Comparison of ENCODE assay signal across 18 cellular contexts in the genomic region with DNA sequence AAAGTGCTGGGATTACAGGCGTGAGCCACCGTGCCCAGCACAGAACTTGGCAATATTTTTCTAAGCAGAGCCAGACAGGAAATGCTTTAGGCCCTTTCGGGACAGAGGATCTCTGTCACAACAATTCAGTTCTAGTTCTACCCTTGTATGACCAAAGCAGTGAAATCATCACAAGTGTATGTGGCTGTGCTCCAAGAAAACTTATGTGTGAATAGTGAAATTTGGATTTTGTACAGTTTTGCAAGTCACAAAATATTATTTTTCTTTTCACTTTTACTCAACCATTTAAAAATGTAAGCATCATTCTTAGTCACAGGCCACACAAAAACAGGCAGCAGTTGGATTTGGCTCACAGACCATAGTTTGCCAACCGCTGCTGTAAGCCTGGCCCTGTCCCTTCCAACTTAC. TPM values are rescaled to one million over a fixed set of nuclear protein-coding genes. Genes with fewer than 3 reads are reported as not detected.
A peak's percentile ranks its signal among the peaks of the same experiment; 100 is the strongest.
DNase-seq lines count a peak whose midpoint lies in the region; ATAC-seq and TF ChIP-seq lines count a peak whose summit lies in the region.
"Had no signal": no experiment of that assay in that cellular context is flagged by ENCODE, and none has a peak within 500 bp of the region (broad histone marks: within the 10 kb centered on the region; RNA-seq: fewer than 3 reads in every experiment).

No MANE protein-coding gene starts in this region.

- peaks cover 0 to 6% (median 0%) of the 10 kb centered on the region in 9 donors for H3K27me3 ChIP-seq in heart left ventricle
- H3K27me3 ChIP-seq: upper lobe of left lung had no signal

- intact Hi-C loops in Right ventricle myocardium inferior (cut with DNase I) (no loop called here), heart left ventricle (cut with DNase I) (no loop called here)
- intact Hi-C loops in activated T-helper 1 cell treated with anti-CD3 and anti-CD28 coated beads, Interleukin-12 subunit alpha, Interleukin-12 subunit beta, Interleukin-2, Interleukin-4 antibody, amounts not matched to agents 30 ng/mL and 10 ng/mL and 1 ng/mL, durations not matched to agents 14 hours and 24 hours and 36 hours (cut with micrococcal nuclease) = no loop called here

- H3K36me3 ChIP-seq in heart left ventricle = no peaks in the 10 kb centered on the region
- H3K36me3 ChIP-seq: upper lobe of left lung had no signal

- no peak for ATAC-seq in Right ventricle myocardium inferior
- no peak for ATAC-seq in heart left ventricle
- ATAC-seq in activated CD4-positive, CD25-positive, alpha-beta regulatory T cell treated with anti-CD3 and anti-CD28 coated beads, Interleukin-2, amount 50 U/mL, for 24 hours = no peak
- ATAC-seq in HG03521 (IDR thresholded peaks at IDR 0.05; ENCODE audit: unreplicated experiment) = no peak

- H3K9me3 ChIP-seq in heart left ventricle = peaks cover 0 to 8% (median 0%) of the 10 kb centered on the region in 12 donors
- H3K9me3 ChIP-seq: upper lobe of left lung had no signal

- no peaks in the 10 kb centered on the region for H3K36me3 Mint-ChIP-seq in activated T-helper 1 cell treated with anti-CD3 and anti-CD28 coated beads, Interleukin-12 subunit alpha, Interleukin-12 subunit beta, Interleukin-2, Interleukin-4 antibody, amounts not matched to agents 30 ng/mL and 10 ng/mL and 1 ng/mL, durations not matched to agents 14 hours and 24 hours and 36 hours (ENCODE audit: low read depth)
- H3K36me3 Mint-ChIP-seq: memory B cell had no signal

- H3K4me3 Mint-ChIP-seq in activated T-helper 1 cell treated with anti-CD3 and anti-CD28 coated beads, Interleukin-12 subunit alpha, Interleukin-12 subunit beta, Interleukin-2, Interleukin-4 antibody, amounts not matched to agents 30 ng/mL and 10 ng/mL and 1 ng/mL, durations not matched to agents 14 hours and 24 hours and 36 hours = no peak overlapping the region
- H3K4me3 Mint-ChIP-seq: memory B cell had no signal

- H3K4me3 ChIP-seq in heart left ventricle (no peak overlapping the region), fibroblast of villous mesenchyme (ENCODE audit: low read depth, low read length) (no peak overlapping the region)
- H3K4me3 ChIP-seq: upper lobe of left lung had no signal

- H3K27me3 Mint-ChIP-seq in activated T-helper 1 cell treated with anti-CD3 and anti-CD28 coated beads, Interleukin-12 subunit alpha, Interleukin-12 subunit beta, Interleukin-2, Interleukin-4 antibody, amounts not matched to agents 30 ng/mL and 10 ng/mL and 1 ng/mL, durations not matched to agents 14 hours and 24 hours and 36 hours (ENCODE audit: insufficient read depth) = no peaks in the 10 kb centered on the region

- DNase-seq in Right ventricle myocardium inferior (ENCODE audit: missing footprints) = peak; percentile 45
- no peak for DNase-seq in heart left ventricle
- DNase-seq in amniotic epithelial cell (ENCODE audit: low read depth) = peak; percentile 89
- peak; percentile 72 for DNase-seq in fibroblast of villous mesenchyme (ENCODE audit: low read depth)
- DNase-seq in activated T-helper 1 cell treated with anti-CD3 and anti-CD28 coated beads, Interleukin-12 subunit alpha, Interleukin-12 subunit beta, Interleukin-2, Interleukin-4 antibody, amounts not matched to agents 30 ng/mL and 10 ng/mL and 1 ng/mL, durations not matched to agents 14 hours and 24 hours and 36 hours (ENCODE audit: low spot score) = no peak
- DNase-seq in NCI-H2107 treated with DMSO at 0.1 percent for 48 hours (lab: John Stamatoyannopoulos, UW; ENCODE audit: unreplicated experiment) = no peak
- DNase-seq: activated T-cell treated with anti-CD3 and anti-CD28 coated beads for 4 hours; GOT3; NCI-H1105; NCI-H524; nucleus accumbens; Right ventricle myocardium superior; stimulated activated CD4-positive, alpha-beta T cell treated with anti-CD3 and anti-CD28 coated beads, Interleukin-12 subunit alpha, Interleukin-12 subunit beta, amount 100 ng/mL, for 4 hours; upper lobe of left lung had no signal

- 42 to 65% (median 58%) methylated on average over 4 of the region's 4 CpGs for WGBS in heart left ventricle, 4 donors

- TF ChIP-seq CTCF in heart left ventricle (IDR thresholded peaks at IDR 0.05) (no peak), fibroblast of villous mesenchyme (IDR thresholded peaks at IDR 0.05; ENCODE audit: insufficient read depth, low read depth, low read length) (no peak)

- no peaks in the 10 kb centered on the region for H3K4me1 ChIP-seq in heart left ventricle
- H3K4me1 ChIP-seq: upper lobe of left lung had no signal

- no peak for TF ChIP-seq POLR2A in heart left ventricle (IDR thresholded peaks at IDR 0.05)

- no peak overlapping the region for H3K27ac Mint-ChIP-seq in activated T-helper 1 cell treated with anti-CD3 and anti-CD28 coated beads, Interleukin-12 subunit alpha, Interleukin-12 subunit beta, Interleukin-2, Interleukin-4 antibody, amounts not matched to agents 30 ng/mL and 10 ng/mL and 1 ng/mL, durations not matched to agents 14 hours and 24 hours and 36 hours
- H3K27ac Mint-ChIP-seq: memory B cell had no signal

- H3K9me3 Mint-ChIP-seq in activated T-helper 1 cell treated with anti-CD3 and anti-CD28 coated beads, Interleukin-12 subunit alpha, Interleukin-12 subunit beta, Interleukin-2, Interleukin-4 antibody, amounts not matched to agents 30 ng/mL and 10 ng/mL and 1 ng/mL, durations not matched to agents 14 hours and 24 hours and 36 hours = no peaks in the 10 kb centered on the region

- no peak overlapping the region for H3K27ac ChIP-seq in heart left ventricle
- H3K27ac ChIP-seq: upper lobe of left lung, VCaP had no signal

- H3K4me1 Mint-ChIP-seq in activated T-helper 1 cell treated with anti-CD3 and anti-CD28 coated beads, Interleukin-12 subunit alpha, Interleukin-12 subunit beta, Interleukin-2, Interleukin-4 antibody, amounts not matched to agents 30 ng/mL and 10 ng/mL and 1 ng/mL, durations not matched to agents 14 hours and 24 hours and 36 hours (ENCODE audit: low read depth) = no peaks in the 10 kb centered on the region
- H3K4me1 Mint-ChIP-seq: memory B cell had no signal

RNA-seq across cellular contexts. Expression of a gene that starts 20.4 kb away (rescaled TPM):
- total RNA-seq in Right ventricle myocardium inferior = 1.9 TPM
- total RNA-seq in heart left ventricle = 1 to 10 TPM in 6 of 9 donors, under 1 TPM in 3; 0.51 to 7.7 (median 2.6) TPM
- polyA plus RNA-seq in heart left ventricle = under 1 TPM; 0.65 to 0.71 TPM
- 5.5 and 14.2 TPM in 2 replicates for total RNA-seq in fibroblast of villous mesenchyme
- 0.27 and 0.57 TPM in 2 replicates for total RNA-seq in activated T-helper 1 cell treated with anti-CD3 and anti-CD28 coated beads, Interleukin-12 subunit alpha, Interleukin-12 subunit beta, Interleukin-2, Interleukin-4 antibody, amounts not matched to agents 30 ng/mL and 10 ng/mL and 1 ng/mL, durations not matched to agents 14 hours and 24 hours and 36 hours

Comparison
In these comparisons a context has a peak if more than half of its experiments do, and no peak if none do; other contexts are left out.
1. DNase-seq: peak in Right ventricle myocardium inferior (single experiment), amniotic epithelial cell (single experiment) and fibroblast of villous mesenchyme (single experiment); none in heart left ventricle (0 of 5), activated T-helper 1 cell treated with anti-CD3 and anti-CD28 coated beads, Interleukin-12 subunit alpha, Interleukin-12 subunit beta, Interleukin-2, Interleukin-4 antibody, amounts not matched to agents 30 ng/mL and 10 ng/mL and 1 ng/mL, durations not matched to agents 14 hours and 24 hours and 36 hours (single experiment) and NCI-H2107 treated with DMSO at 0.1 percent for 48 hours (single experiment).